1 cellular context compared by ENCODE assay signal in genomic region chr2:151207100-151207499, GRCh38.
TF ChIP-seq lines count a peak whose summit lies in the region.

No MANE protein-coding gene starts in this region.

TF ChIP-seq in SK-N-SH treated with all-trans-retinoic acid at 6 μM for 48 hours, 23 proteins besides CTCF, POLR2A, EP300 and RAD21 (continued from another document):
- TF ChIP-seq ZNF8 (CRISPR knock-in tag; IDR thresholded peaks at IDR 0.05) = no peak
- TF ChIP-seq, protein P1, sequence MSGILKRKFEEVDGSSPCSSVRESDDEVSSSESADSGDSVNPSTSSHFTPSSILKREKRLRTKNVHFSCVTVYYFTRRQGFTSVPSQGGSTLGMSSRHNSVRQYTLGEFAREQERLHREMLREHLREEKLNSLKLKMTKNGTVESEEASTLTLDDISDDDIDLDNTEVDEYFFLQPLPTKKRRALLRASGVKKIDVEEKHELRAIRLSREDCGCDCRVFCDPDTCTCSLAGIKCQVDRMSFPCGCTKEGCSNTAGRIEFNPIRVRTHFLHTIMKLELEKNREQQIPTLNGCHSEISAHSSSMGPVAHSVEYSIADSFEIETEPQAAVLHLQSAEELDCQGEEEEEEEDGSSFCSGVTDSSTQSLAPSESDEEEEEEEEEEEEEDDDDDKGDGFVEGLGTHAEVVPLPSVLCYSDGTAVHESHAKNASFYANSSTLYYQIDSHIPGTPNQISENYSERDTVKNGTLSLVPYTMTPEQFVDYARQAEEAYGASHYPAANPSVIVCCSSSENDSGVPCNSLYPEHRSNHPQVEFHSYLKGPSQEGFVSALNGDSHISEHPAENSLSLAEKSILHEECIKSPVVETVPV (CRISPR knock-in tag; IDR thresholded peaks at IDR 0.05) = no peak
- no peak for TF ChIP-seq ZFP3 (CRISPR knock-in tag; IDR thresholded peaks at IDR 0.05)
- TF ChIP-seq SNAI2 (CRISPR knock-in tag; IDR thresholded peaks at IDR 0.05) = no peak
